1 cellular context compared by ENCODE assay signal in the genomic region with DNA sequence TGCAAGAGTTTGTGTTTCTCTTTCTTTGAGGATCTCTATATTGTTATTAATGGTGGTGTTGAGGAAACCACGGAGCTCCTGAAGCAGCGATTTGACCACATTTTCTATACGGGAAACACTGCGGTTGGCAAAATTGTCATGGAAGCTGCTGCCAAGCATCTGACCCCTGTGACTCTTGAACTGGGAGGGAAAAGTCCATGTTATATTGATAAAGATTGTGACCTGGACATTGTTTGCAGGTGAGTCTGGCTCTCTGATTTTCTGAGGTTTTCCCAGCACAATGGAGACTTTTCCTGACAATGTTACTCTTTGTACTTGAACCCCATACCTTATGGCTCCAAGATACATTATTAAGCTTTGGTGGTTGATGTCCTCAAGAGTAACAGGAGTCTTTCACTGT.
TF ChIP-seq lines count a peak whose summit lies in the region.

No MANE protein-coding gene starts in this region.

TF ChIP-seq in HepG2, 621 proteins besides CTCF, POLR2A, EP300 and RAD21 (continued from another document):
- TF ChIP-seq DRAP1 (CRISPR knock-in tag; IDR thresholded peaks at IDR 0.05) (no peak), SYNCRIP (IDR thresholded peaks at IDR 0.05; ENCODE audit: insufficient read depth, low read depth, low read length) (no peak), PHF21A (CRISPR knock-in tag; IDR thresholded peaks at IDR 0.05) (no peak), STAT6 (CRISPR knock-in tag; IDR thresholded peaks at IDR 0.05; ENCODE audit: borderline replicate concordance) (no peak), ZFAT (CRISPR knock-in tag; conservative IDR thresholded peaks at IDR 0.05) (no peak), NCOR1 (IDR thresholded peaks at IDR 0.05; ENCODE audit: borderline replicate concordance, low read length) (0 out of 2 replicates have a peak, but pooled peaks have one; percentile 11), IKZF4 (CRISPR knock-in tag; IDR thresholded peaks at IDR 0.05; ENCODE audit: borderline replicate concordance, low read depth, not compliant biosample characterization) (no peak), ZNF230 (CRISPR knock-in tag; IDR thresholded peaks at IDR 0.05) (no peak), PLRG1 (conservative IDR thresholded peaks at IDR 0.05) (no peak), TCF12 (IDR thresholded peaks at IDR 0.05) (no peak), TCF12 (CRISPR knock-in tag; IDR thresholded peaks at IDR 0.05) (no peak), RARG (CRISPR knock-in tag; IDR thresholded peaks at IDR 0.05; ENCODE audit: low read depth) (no peak), GFI1 (CRISPR knock-in tag; IDR thresholded peaks at IDR 0.05; ENCODE audit: borderline replicate concordance) (peak; percentile 81), ZSCAN22 (CRISPR knock-in tag; IDR thresholded peaks at IDR 0.05) (0 out of 2 replicates have a peak, but pooled peaks have one; percentile 1), MIXL1 (CRISPR knock-in tag; IDR thresholded peaks at IDR 0.05) (no peak), SALL1 (CRISPR knock-in tag; IDR thresholded peaks at IDR 0.05) (no peak)
- TF ChIP-seq, protein P1, sequence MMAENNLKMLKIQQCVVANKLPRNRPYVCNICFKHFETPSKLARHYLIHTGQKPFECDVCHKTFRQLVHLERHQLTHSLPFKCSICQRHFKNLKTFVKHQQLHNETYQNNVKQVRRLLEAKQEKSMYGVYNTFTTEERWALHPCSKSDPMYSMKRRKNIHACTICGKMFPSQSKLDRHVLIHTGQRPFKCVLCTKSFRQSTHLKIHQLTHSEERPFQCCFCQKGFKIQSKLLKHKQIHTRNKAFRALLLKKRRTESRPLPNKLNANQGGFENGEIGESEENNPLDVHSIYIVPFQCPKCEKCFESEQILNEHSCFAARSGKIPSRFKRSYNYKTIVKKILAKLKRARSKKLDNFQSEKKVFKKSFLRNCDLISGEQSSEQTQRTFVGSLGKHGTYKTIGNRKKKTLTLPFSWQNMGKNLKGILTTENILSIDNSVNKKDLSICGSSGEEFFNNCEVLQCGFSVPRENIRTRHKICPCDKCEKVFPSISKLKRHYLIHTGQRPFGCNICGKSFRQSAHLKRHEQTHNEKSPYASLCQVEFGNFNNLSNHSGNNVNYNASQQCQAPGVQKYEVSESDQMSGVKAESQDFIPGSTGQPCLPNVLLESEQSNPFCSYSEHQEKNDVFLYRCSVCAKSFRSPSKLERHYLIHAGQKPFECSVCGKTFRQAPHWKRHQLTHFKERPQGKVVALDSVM (CRISPR knock-in tag; IDR thresholded peaks at IDR 0.05): no peak
- TF ChIP-seq, protein P2, sequence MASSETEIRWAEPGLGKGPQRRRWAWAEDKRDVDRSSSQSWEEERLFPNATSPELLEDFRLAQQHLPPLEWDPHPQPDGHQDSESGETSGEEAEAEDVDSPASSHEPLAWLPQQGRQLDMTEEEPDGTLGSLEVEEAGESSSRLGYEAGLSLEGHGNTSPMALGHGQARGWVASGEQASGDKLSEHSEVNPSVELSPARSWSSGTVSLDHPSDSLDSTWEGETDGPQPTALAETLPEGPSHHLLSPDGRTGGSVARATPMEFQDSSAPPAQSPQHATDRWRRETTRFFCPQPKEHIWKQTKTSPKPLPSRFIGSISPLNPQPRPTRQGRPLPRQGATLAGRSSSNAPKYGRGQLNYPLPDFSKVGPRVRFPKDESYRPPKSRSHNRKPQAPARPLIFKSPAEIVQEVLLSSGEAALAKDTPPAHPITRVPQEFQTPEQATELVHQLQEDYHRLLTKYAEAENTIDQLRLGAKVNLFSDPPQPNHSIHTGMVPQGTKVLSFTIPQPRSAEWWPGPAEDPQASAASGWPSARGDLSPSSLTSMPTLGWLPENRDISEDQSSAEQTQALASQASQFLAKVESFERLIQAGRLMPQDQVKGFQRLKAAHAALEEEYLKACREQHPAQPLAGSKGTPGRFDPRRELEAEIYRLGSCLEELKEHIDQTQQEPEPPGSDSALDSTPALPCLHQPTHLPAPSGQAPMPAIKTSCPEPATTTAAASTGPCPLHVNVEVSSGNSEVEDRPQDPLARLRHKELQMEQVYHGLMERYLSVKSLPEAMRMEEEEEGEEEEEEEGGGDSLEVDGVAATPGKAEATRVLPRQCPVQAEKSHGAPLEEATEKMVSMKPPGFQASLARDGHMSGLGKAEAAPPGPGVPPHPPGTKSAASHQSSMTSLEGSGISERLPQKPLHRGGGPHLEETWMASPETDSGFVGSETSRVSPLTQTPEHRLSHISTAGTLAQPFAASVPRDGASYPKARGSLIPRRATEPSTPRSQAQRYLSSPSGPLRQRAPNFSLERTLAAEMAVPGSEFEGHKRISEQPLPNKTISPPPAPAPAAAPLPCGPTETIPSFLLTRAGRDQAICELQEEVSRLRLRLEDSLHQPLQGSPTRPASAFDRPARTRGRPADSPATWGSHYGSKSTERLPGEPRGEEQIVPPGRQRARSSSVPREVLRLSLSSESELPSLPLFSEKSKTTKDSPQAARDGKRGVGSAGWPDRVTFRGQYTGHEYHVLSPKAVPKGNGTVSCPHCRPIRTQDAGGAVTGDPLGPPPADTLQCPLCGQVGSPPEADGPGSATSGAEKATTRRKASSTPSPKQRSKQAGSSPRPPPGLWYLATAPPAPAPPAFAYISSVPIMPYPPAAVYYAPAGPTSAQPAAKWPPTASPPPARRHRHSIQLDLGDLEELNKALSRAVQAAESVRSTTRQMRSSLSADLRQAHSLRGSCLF (CRISPR knock-in tag; IDR thresholded peaks at IDR 0.05; ENCODE audit: borderline replicate concordance): no peak
- TF ChIP-seq, protein P3, sequence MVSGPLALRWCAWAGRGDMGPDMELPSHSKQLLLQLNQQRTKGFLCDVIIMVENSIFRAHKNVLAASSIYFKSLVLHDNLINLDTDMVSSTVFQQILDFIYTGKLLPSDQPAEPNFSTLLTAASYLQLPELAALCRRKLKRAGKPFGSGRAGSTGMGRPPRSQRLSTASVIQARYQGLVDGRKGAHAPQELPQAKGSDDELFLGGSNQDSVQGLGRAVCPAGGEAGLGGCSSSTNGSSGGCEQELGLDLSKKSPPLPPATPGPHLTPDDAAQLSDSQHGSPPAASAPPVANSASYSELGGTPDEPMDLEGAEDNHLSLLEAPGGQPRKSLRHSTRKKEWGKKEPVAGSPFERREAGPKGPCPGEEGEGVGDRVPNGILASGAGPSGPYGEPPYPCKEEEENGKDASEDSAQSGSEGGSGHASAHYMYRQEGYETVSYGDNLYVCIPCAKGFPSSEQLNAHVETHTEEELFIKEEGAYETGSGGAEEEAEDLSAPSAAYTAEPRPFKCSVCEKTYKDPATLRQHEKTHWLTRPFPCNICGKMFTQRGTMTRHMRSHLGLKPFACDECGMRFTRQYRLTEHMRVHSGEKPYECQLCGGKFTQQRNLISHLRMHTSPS (CRISPR knock-in tag; IDR thresholded peaks at IDR 0.05; ENCODE audit: low read depth): no peak
